15 cellular contexts compared by ENCODE assay signal in the genomic region with DNA sequence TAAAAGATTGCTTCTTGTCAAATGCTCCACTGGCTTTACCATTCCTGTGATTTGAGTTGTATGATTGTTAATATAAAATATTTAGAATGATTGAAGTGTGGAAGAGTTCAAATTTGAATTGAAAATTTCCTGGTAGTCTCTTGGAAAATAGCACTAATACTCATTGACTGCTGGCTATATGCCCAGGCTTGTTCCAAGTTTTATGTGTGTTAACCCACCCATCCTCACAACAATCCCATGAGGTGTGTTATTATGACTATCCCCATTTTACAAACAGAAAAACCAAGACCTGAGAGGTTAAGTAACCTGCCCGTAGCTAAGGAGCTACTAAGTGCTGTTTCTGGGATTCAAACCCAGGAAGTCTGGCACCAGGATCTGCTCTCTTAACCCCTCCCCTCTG.
"Had no signal": no experiment of that assay in that cellular context is flagged by ENCODE, and none has a peak within 500 bp of the region (broad histone marks: within the 10 kb centered on the region; RNA-seq: fewer than 3 reads in every experiment).

No MANE protein-coding gene starts in this region.

- H3K79me2 ChIP-seq: hepatocyte had no signal

- DNase-seq: activated CD4-positive, alpha-beta T cell treated with anti-CD3 and anti-CD28 coated beads for 1 hour; activated CD4-positive, alpha-beta T cell treated with anti-CD3 and anti-CD28 coated beads, Interleukin-2, amount 50 U/mL, for 4 hours; aorta; dorsolateral prefrontal cortex; right lobe of liver; stomach had no signal

- H2AFZ ChIP-seq: hepatocyte had no signal

- H3K4me3 Mint-ChIP-seq: activated naive CD4-positive, alpha-beta T cell treated with anti-CD3 and anti-CD28 coated beads for 36 hours; activated naive CD8-positive, alpha-beta T cell treated with anti-CD3 and anti-CD28 coated beads, Interleukin-2, amount 50 U/mL, for 24 hours; endodermal cell; natural killer cell treated with Interleukin-12 subunit alpha and Interleukin-12 subunit beta and Interleukin-15 and Interleukin-18, amount 100 ng/mL, for 72 hours had no signal

- H3K36me3 ChIP-seq: prostate gland, right lobe of liver, stomach, thoracic aorta had no signal

- H3K4me1 Mint-ChIP-seq: activated naive CD8-positive, alpha-beta T cell treated with anti-CD3 and anti-CD28 coated beads, Interleukin-2, amount 50 U/mL, for 24 hours had no signal

- H3K9me3 ChIP-seq: prostate gland, right lobe of liver, stomach, thoracic aorta had no signal

- H3K4me3 ChIP-seq: dorsolateral prefrontal cortex, hepatocyte, prostate gland, right lobe of liver, stomach, thoracic aorta had no signal

- H3K27ac ChIP-seq: dorsolateral prefrontal cortex, hepatocyte, prostate gland, right lobe of liver, VCaP had no signal

- H3K27me3 ChIP-seq: dorsolateral prefrontal cortex, hepatocyte, right lobe of liver, stomach had no signal

- H3K36me3 Mint-ChIP-seq: natural killer cell treated with Interleukin-12 subunit alpha and Interleukin-12 subunit beta and Interleukin-15 and Interleukin-18, amount 100 ng/mL, for 72 hours had no signal

- ATAC-seq: activated naive CD8-positive, alpha-beta T cell treated with anti-CD3 and anti-CD28 coated beads, Interleukin-2, amount 50 U/mL, for 24 hours; natural killer cell treated with Interleukin-12 subunit alpha and Interleukin-12 subunit beta and Interleukin-15 and Interleukin-18, amount 100 ng/mL, for 72 hours had no signal

- H3K4me2 ChIP-seq: hepatocyte had no signal

- H3K4me1 ChIP-seq: prostate gland, right lobe of liver had no signal

- H3K9me3 Mint-ChIP-seq: activated naive CD4-positive, alpha-beta T cell treated with anti-CD3 and anti-CD28 coated beads for 36 hours; activated naive CD8-positive, alpha-beta T cell treated with anti-CD3 and anti-CD28 coated beads, Interleukin-2, amount 50 U/mL, for 24 hours; activated T-helper 2 cell treated with anti-CD3 and anti-CD28 coated beads, Interferon-gamma antibody, Interleukin-2, Interleukin-4, amounts not matched to agents 10 μg/mL and 5 μg/mL and 100 μg/mL, durations not matched to agents 14 hours and 24 hours and 36 hours; endodermal cell; natural killer cell treated with Interleukin-12 subunit alpha and Interleukin-12 subunit beta and Interleukin-15 and Interleukin-18, amount 100 ng/mL, for 72 hours had no signal
